ENCODE assay signal across 20 cellular contexts in the genomic region with DNA sequence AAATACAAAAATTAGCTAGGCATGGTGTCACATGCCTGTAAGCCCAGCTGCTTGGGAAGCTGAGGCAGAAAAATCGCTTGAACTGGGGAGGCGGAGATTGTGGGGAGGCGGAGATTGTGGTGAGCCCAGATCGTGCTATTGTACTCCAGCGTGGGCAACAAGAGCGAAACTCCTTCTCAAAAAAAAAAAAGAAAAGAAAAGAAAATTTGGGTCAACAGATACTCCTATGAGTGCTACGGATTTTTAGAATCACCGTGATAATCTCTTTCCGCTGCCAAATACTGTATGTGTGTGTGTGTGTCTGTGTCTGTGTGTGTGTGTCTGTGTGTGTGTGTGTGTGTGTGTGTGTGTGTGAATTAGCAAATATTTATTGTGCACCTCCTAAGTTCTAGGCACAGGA.
A peak's percentile ranks its signal among the peaks of the same experiment; 100 is the strongest.
DNase-seq lines count a peak whose midpoint lies in the region; ATAC-seq, FAIRE-seq and TF ChIP-seq lines count a peak whose summit lies in the region.
"Had no signal": no experiment of that assay in that cellular context is flagged by ENCODE, and none has a peak within 500 bp of the region (broad histone marks: within the 10 kb centered on the region; RNA-seq: fewer than 3 reads in every experiment).

No MANE protein-coding gene starts in this region.

- no peaks in the 10 kb centered on the region for H3K79me2 ChIP-seq in H1 (ENCODE audit: control insufficient read depth in 1 of 2, insufficient read depth in 2 of 2, low read length in 2 of 2)

- no peaks in the 10 kb centered on the region for H3K9me3 Mint-ChIP-seq in activated naive CD4-positive, alpha-beta T cell treated with anti-CD3 and anti-CD28 coated beads for 36 hours
- no peaks in the 10 kb centered on the region for H3K9me3 Mint-ChIP-seq in activated T-cell treated with anti-CD3 and anti-CD28 coated beads, Interleukin-2, amount 50 U/mL, for 4 hours
- H3K9me3 Mint-ChIP-seq in stimulated activated naive CD8-positive, alpha-beta T cell treated with anti-CD3 and anti-CD28 coated beads, Interleukin-15, amount 100 ng/mL, for 72 hours: peaks cover 0 to 4% of the 10 kb centered on the region in 2 donors
- H3K9me3 Mint-ChIP-seq: activated B cell treated with CpG ODN at 0.5 μM for 24 hours; central memory CD8-positive, alpha-beta T cell; natural killer cell; T-helper 1 cell treated with Interleukin-12 subunit alpha and Interleukin-12 subunit beta and Interleukin-4 antibody, amounts not matched to agents 30 μg/mL and 1 μg/mL, for 36 hours had no signal

- peaks cover 21% of the 10 kb centered on the region for H3K4me1 Mint-ChIP-seq in activated naive CD4-positive, alpha-beta T cell treated with anti-CD3 and anti-CD28 coated beads for 36 hours (ENCODE audit: low read depth)
- peaks cover 26% of the 10 kb centered on the region for H3K4me1 Mint-ChIP-seq in activated T-cell treated with anti-CD3 and anti-CD28 coated beads, Interleukin-2, amount 50 U/mL, for 4 hours (ENCODE audit: low read depth)
- H3K4me1 Mint-ChIP-seq in stimulated activated naive CD8-positive, alpha-beta T cell treated with anti-CD3 and anti-CD28 coated beads, Interleukin-15, amount 100 ng/mL, for 72 hours: peaks cover 33% of the 10 kb centered on the region

- H3K56ac ChIP-seq in H1 (replicated peaks; ENCODE audit: insufficient read length, low read depth, low read length): peak overlapping the region; percentile 39

- TF ChIP-seq CTCF in H1 (IDR thresholded peaks at IDR 0.05; ENCODE audit: control extremely low read depth in 1 of 3, insufficient read depth in 1 of 3, low read depth in 1 of 3, low read length in 3 of 3): no peak

- no peak overlapping the region for H3K4me3 ChIP-seq in H1 (ENCODE audit: extremely low read depth in 1 of 4, insufficient read depth in 2 of 4, low read depth in 3 of 4, low read length in 4 of 4)
- H3K4me3 ChIP-seq: BLaER1 treated with 17β-estradiol and CSF1 and Interleukin-3, amounts not matched to agents 10 nM and 100 nM; esophagus muscularis mucosa; GM23248; thoracic aorta had no signal

- no peak overlapping the region for H2AK5ac ChIP-seq in H1 (ENCODE audit: low read depth, low read length)

- CTCF ChIA-PET in activated naive CD4-positive, alpha-beta T cell treated with anti-CD3 and anti-CD28 coated beads for 36 hours (lab: Charles Lee): no interaction called here
- CTCF ChIA-PET in H1 (lab: Charles Lee; ENCODE audit: partially characterized antibody): interaction anchor here (1.2 to 9.4 kb wide), 2 partner anchors 17 to 50 kb away, joined by 3 to 59 read pairs; no protein-coding TSS in a partner anchor

- no peaks in the 10 kb centered on the region for H4K20me1 ChIP-seq in H1 (replicated peaks in 1 of 2; ENCODE audit: control insufficient read depth in 1 of 2, insufficient read depth in 2 of 2, low read length in 2 of 2)
- H4K20me1 ChIP-seq: BLaER1 treated with 17β-estradiol and CSF1 and Interleukin-3, amounts not matched to agents 10 nM and 100 nM had no signal

- WGBS in H1 (ENCODE audit: extremely low coverage in 1 of 2, insufficient coverage in 1 of 2, insufficient read length in 1 of 2, insufficient replicate concordance in 2 of 2, low coverage in 1 of 2, low lambda C conversion rate in 2 of 2, missing lambda C conversion rate in 1 of 2), 2 experiments: 81% methylated on average over 9 of the region's 9 CpGs; no CpG with 5 or more reads in 1 of the 2 experiments

- H3K4me3 Mint-ChIP-seq in activated naive CD4-positive, alpha-beta T cell treated with anti-CD3 and anti-CD28 coated beads for 36 hours: no peak overlapping the region
- peak overlapping the region; percentile 24 for H3K4me3 Mint-ChIP-seq in activated T-cell treated with anti-CD3 and anti-CD28 coated beads, Interleukin-2, amount 50 U/mL, for 4 hours
- H3K4me3 Mint-ChIP-seq in stimulated activated naive CD8-positive, alpha-beta T cell treated with anti-CD3 and anti-CD28 coated beads, Interleukin-15, amount 100 ng/mL, for 72 hours: peak overlapping the region; percentile 21 to 54
- H3K4me3 Mint-ChIP-seq: activated B cell treated with CpG ODN at 0.5 μM for 24 hours; central memory CD8-positive, alpha-beta T cell; natural killer cell; T-helper 1 cell treated with Interleukin-12 subunit alpha and Interleukin-12 subunit beta and Interleukin-4 antibody, amounts not matched to agents 30 μg/mL and 1 μg/mL, for 36 hours had no signal

- peak; percentile 24 for DNase-seq in activated naive CD4-positive, alpha-beta T cell treated with anti-CD3 and anti-CD28 coated beads for 36 hours
- no peak for DNase-seq in activated naive CD4-positive, alpha-beta T cell (lab: John Stamatoyannopoulos, UW)
- DNase-seq in activated T-cell treated with anti-CD3 and anti-CD28 coated beads, Interleukin-2, amount 50 U/mL, for 4 hours: peak; percentile 30
- no peak for DNase-seq in H1 (ENCODE audit: low read depth in 1 of 2, low spot score in 2 of 2)
- DNase-seq in stimulated activated naive CD8-positive, alpha-beta T cell treated with anti-CD3 and anti-CD28 coated beads, Interleukin-15, amount 100 ng/mL, for 72 hours: no peak
- DNase-seq in NCI-H748 (lab: John Stamatoyannopoulos, UW; ENCODE audit: unreplicated experiment): no peak
- DNase-seq in NCI-H1694 (lab: John Stamatoyannopoulos, UW): no peak
- DNase-seq in DMS53 treated with DMSO at 0.1 percent for 48 hours (lab: John Stamatoyannopoulos, UW; ENCODE audit: unreplicated experiment): no peak
- DNase-seq: activated B cell treated with CpG ODN at 0.5 μM for 24 hours, GM23248, mesendoderm, natural killer cell, NCI-H146 had no signal

- H4K5ac ChIP-seq in H1 (ENCODE audit: insufficient read length, low read depth, low read length): no peak overlapping the region

- no peak overlapping the region for H3K4ac ChIP-seq in H1 (replicated peaks; ENCODE audit: insufficient read length, low read depth, low read length)

- no peaks in the 10 kb centered on the region for H3K4me1 ChIP-seq in H1 (replicated peaks in 1 of 4; ENCODE audit: control insufficient read depth in 3 of 4, insufficient read depth in 4 of 4, low read length in 3 of 4)

- H3K36me3 ChIP-seq in H1 (ENCODE audit: control insufficient read depth in 2 of 4, insufficient read depth in 4 of 4, low read length in 3 of 4): no peaks in the 10 kb centered on the region
- H3K36me3 ChIP-seq: BLaER1 treated with 17β-estradiol and CSF1 and Interleukin-3, amounts not matched to agents 10 nM and 100 nM; esophagus muscularis mucosa; thoracic aorta had no signal

- no peak overlapping the region for H2BK5ac ChIP-seq in H1 (ENCODE audit: low read depth, low read length)

- H3K27ac Mint-ChIP-seq in activated naive CD4-positive, alpha-beta T cell treated with anti-CD3 and anti-CD28 coated beads for 36 hours: no peak overlapping the region
- H3K27ac Mint-ChIP-seq in stimulated activated naive CD8-positive, alpha-beta T cell treated with anti-CD3 and anti-CD28 coated beads, Interleukin-15, amount 100 ng/mL, for 72 hours: peak overlapping the region in 1 of 2 donors; percentile 10
- H3K27ac Mint-ChIP-seq: activated B cell treated with CpG ODN at 0.5 μM for 24 hours; T-helper 1 cell treated with Interleukin-12 subunit alpha and Interleukin-12 subunit beta and Interleukin-4 antibody, amounts not matched to agents 30 μg/mL and 1 μg/mL, for 36 hours had no signal

- H3K27me3 Mint-ChIP-seq in activated naive CD4-positive, alpha-beta T cell treated with anti-CD3 and anti-CD28 coated beads for 36 hours (ENCODE audit: low read depth): no peaks in the 10 kb centered on the region
- H3K27me3 Mint-ChIP-seq in activated T-cell treated with anti-CD3 and anti-CD28 coated beads, Interleukin-2, amount 50 U/mL, for 4 hours (ENCODE audit: low read depth): no peaks in the 10 kb centered on the region
- no peaks in the 10 kb centered on the region for H3K27me3 Mint-ChIP-seq in stimulated activated naive CD8-positive, alpha-beta T cell treated with anti-CD3 and anti-CD28 coated beads, Interleukin-15, amount 100 ng/mL, for 72 hours
- H3K27me3 Mint-ChIP-seq: central memory CD8-positive, alpha-beta T cell had no signal

- FAIRE-seq in H1 (lab: Jason Lieb, UNC): no peak
- FAIRE-seq: G401.6, HepG2 had no signal

- peaks cover 2% of the 10 kb centered on the region; the same call in 1 of the 2 replicates for H3K23me2 ChIP-seq in H1 (ENCODE audit: low read depth, low read length)

- no peak overlapping the region for H2AFZ ChIP-seq in H1 (ENCODE audit: low read length)
- H2AFZ ChIP-seq: GM23248 had no signal

- H3K79me1 ChIP-seq in H1 (ENCODE audit: low read depth, low read length): no peaks in the 10 kb centered on the region

- TF ChIP-seq RAD21 in H1 (IDR thresholded peaks at IDR 0.05 in 1 of 2, conservative IDR thresholded peaks at IDR 0.05 in 1 of 2; ENCODE audit: low read depth in 2 of 2, low read length in 2 of 2): no peak

- TF ChIP-seq POLR2A in H1 (IDR thresholded peaks at IDR 0.05; ENCODE audit: control extremely low read depth in 1 of 2, low read depth in 2 of 2, low read length in 2 of 2): no peak

- no peak overlapping the region for H2BK120ac ChIP-seq in H1 (replicated peaks; ENCODE audit: low read depth, low read length)

- H3K4me2 ChIP-seq in H1 (ENCODE audit: insufficient read depth in 1 of 2, low read depth in 2 of 2, low read length in 2 of 2): no peak overlapping the region
- H3K4me2 ChIP-seq: BLaER1 treated with 17β-estradiol and CSF1 and Interleukin-3, amounts not matched to agents 10 nM and 100 nM had no signal

- POLR2A ChIA-PET in H1 (lab: Charles Lee; ENCODE audit: partially characterized antibody): no interaction called here

- no peaks in the 10 kb centered on the region for H3K9me3 ChIP-seq in H1 (ENCODE audit: insufficient read depth in 2 of 2, low read depth in 1 of 2, low read length in 1 of 2)
- H3K9me3 ChIP-seq: BLaER1 treated with 17β-estradiol and CSF1 and Interleukin-3, amounts not matched to agents 10 nM and 100 nM; esophagus muscularis mucosa; thoracic aorta had no signal

- no peak overlapping the region for H4K91ac ChIP-seq in H1 (replicated peaks; ENCODE audit: insufficient read length, low read length)

- H3K27ac ChIP-seq in H1 (ENCODE audit: low read depth, low read length): no peak overlapping the region
- H3K27ac ChIP-seq: esophagus muscularis mucosa, GM23248, thoracic aorta had no signal

- H4K8ac ChIP-seq in H1 (ENCODE audit: extremely low read depth, insufficient read depth, low read length): no peak overlapping the region

- intact Hi-C loops in activated naive CD4-positive, alpha-beta T cell treated with anti-CD3 and anti-CD28 coated beads for 36 hours (cut with micrococcal nuclease): loop anchor here (10.0 kb wide), 1 partner anchor 844 kb away; the partner anchor contains the start of genes MBLAC2 and POLR3G

- no peak overlapping the region for H3K18ac ChIP-seq in H1 (ENCODE audit: extremely low read depth, low read length)

- H2BK12ac ChIP-seq in H1 (ENCODE audit: low read depth, low read length): no peak overlapping the region

- H3K27me3 ChIP-seq in H1 (replicated peaks in 1 of 4; ENCODE audit: control insufficient read depth in 3 of 4, extremely low read depth in 1 of 4, insufficient read depth in 3 of 4, low read length in 3 of 4): no peaks in the 10 kb centered on the region; a peak in 1 of 7 replicates
- H3K27me3 ChIP-seq: BLaER1 treated with 17β-estradiol and CSF1 and Interleukin-3, amounts not matched to agents 10 nM and 100 nM; esophagus muscularis mucosa had no signal

- H3K14ac ChIP-seq in H1 (ENCODE audit: insufficient read length): no peak overlapping the region

- H2BK20ac ChIP-seq in H1 (ENCODE audit: low read length): no peak overlapping the region

- ATAC-seq in activated T-cell treated with anti-CD3 and anti-CD28 coated beads, Interleukin-2, amount 50 U/mL, for 4 hours: no peak
- no peak for ATAC-seq in stimulated activated naive CD8-positive, alpha-beta T cell treated with anti-CD3 and anti-CD28 coated beads, Interleukin-15, amount 100 ng/mL, for 72 hours
- ATAC-seq: HepG2, natural killer cell had no signal

- no peak overlapping the region for H2BK15ac ChIP-seq in H1 (ENCODE audit: low read length)

- no peaks in the 10 kb centered on the region for H3K36me3 Mint-ChIP-seq in activated naive CD4-positive, alpha-beta T cell treated with anti-CD3 and anti-CD28 coated beads for 36 hours (ENCODE audit: low read depth)
- H3K36me3 Mint-ChIP-seq in activated T-cell treated with anti-CD3 and anti-CD28 coated beads, Interleukin-2, amount 50 U/mL, for 4 hours (ENCODE audit: insufficient read depth): no peaks in the 10 kb centered on the region
- H3K36me3 Mint-ChIP-seq: natural killer cell had no signal

- TF ChIP-seq EP300 in H1 (IDR thresholded peaks at IDR 0.05; ENCODE audit: borderline replicate concordance in 1 of 2, low read depth in 2 of 2, low read length in 2 of 2): no peak

- H3K23ac ChIP-seq in H1 (ENCODE audit: insufficient read length): no peak overlapping the region

- no peak overlapping the region for H3K9ac ChIP-seq in H1 (replicated peaks in 1 of 4; ENCODE audit: extremely low read depth in 1 of 4, low read depth in 3 of 4, low read length in 3 of 4)
- H3K9ac ChIP-seq: BLaER1 treated with 17β-estradiol and CSF1 and Interleukin-3, amounts not matched to agents 10 nM and 100 nM; GM23248 had no signal

Comparison
In these comparisons a context has a peak if more than half of its experiments do, and no peak if none do; other contexts are left out.
1. DNase-seq: peak in activated naive CD4-positive, alpha-beta T cell treated with anti-CD3 and anti-CD28 coated beads for 36 hours (single experiment) and activated T-cell treated with anti-CD3 and anti-CD28 coated beads, Interleukin-2, amount 50 U/mL, for 4 hours (single experiment); none in activated naive CD4-positive, alpha-beta T cell (0 of 4), H1 (0 of 2), stimulated activated naive CD8-positive, alpha-beta T cell treated with anti-CD3 and anti-CD28 coated beads, Interleukin-15, amount 100 ng/mL, for 72 hours (0 of 2), NCI-H748 (single experiment), NCI-H1694 (single experiment) and DMS53 treated with DMSO at 0.1 percent for 48 hours (single experiment).